In the genomic region with DNA sequence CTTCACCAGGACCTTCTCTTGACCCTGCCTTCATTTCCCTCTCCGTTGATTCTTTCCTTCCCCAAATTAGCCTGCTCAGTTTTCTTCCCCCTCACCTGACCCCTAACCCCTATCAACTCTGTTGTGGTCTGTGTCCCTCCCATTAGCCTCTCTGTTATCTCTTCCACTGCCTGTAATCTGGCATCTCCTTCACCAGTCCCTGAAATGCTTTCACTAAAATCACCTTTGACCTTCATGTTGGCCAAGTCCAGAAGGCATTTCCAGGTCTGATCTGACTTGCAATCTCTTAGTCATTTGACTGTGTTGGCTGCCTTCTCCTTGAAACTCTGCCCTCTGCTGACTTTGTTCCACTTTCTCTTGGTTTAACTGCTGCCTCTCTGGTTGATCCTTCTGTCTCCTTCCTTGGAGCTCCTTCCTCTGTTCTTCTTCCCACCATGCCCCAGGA, we compare ENCODE assay signal across 8 cellular contexts. TPM values are rescaled to one million over a fixed set of nuclear protein-coding genes. Genes with fewer than 3 reads are reported as not detected.
DNase-seq lines count a peak whose midpoint lies in the region; ATAC-seq, FAIRE-seq and TF ChIP-seq lines count a peak whose summit lies in the region.

No MANE protein-coding gene starts in this region.

- H3K27ac Mint-ChIP-seq in activated naive CD4-positive, alpha-beta T cell treated with anti-CD3 and anti-CD28 coated beads, Interleukin-2, amount 50 U/mL, for 24 hours, result peak overlapping the region; percentile 53

- no peak for TF ChIP-seq RAD21 in GM12878 (IDR thresholded peaks at IDR 0.05; ENCODE audit: insufficient read depth, low read depth, low read length)

- H3K36me3 ChIP-seq in GM12878 (ENCODE audit: control insufficient read depth in 2 of 2, insufficient read depth in 2 of 2, low read length in 1 of 2), result no peaks in the 10 kb centered on the region; a peak in 1 of 4 replicates
- H3K36me3 ChIP-seq in kidney epithelial cell (ENCODE audit: control insufficient read depth, insufficient read depth, low read length), result no peaks in the 10 kb centered on the region
- peaks cover 9 to 15% (median 14%) of the 10 kb centered on the region in 4 donors for H3K36me3 ChIP-seq in stomach

- no peak overlapping the region for H3K9ac ChIP-seq in GM12878 (ENCODE audit: control insufficient read depth, insufficient read depth, low read length)

- WGBS in GM12878 (ENCODE audit: insufficient coverage, insufficient replicate concordance, low lambda C conversion rate, missing lambda C conversion rate), result no CpG with 5 or more reads among the region's 1 CpG
- WGBS in stomach, 5 donors, result 8 to 21% (median 10%) methylated on average over 1 of the region's 1 CpG

- no peak for TF ChIP-seq POLR2A in GM12878 (IDR thresholded peaks at IDR 0.05; ENCODE audit: low read depth, low read length)
- no peak for TF ChIP-seq POLR2A in stomach (IDR thresholded peaks at IDR 0.05)

- H3K27me3 ChIP-seq in GM12878 (replicated peaks in 1 of 2; ENCODE audit: control insufficient read depth in 2 of 2, insufficient read depth in 2 of 2, low read length in 1 of 2) (peaks cover 0 to 5% of the 10 kb centered on the region in 2 experiments; a peak in 2 of 4 replicates), kidney epithelial cell (ENCODE audit: control insufficient read depth, insufficient read depth, low read length) (peaks cover 4% of the 10 kb centered on the region), stomach (peaks cover 0 to 6% (median 0%) of the 10 kb centered on the region in 3 donors)

- RAD21 ChIA-PET in GM12878 (lab: Charles Lee; ENCODE audit: unreplicated experiment), result interaction anchor here (0.6 to 3.0 kb wide), 10 partner anchors 23 to 205 kb away, joined by 3 to 12 read pairs (median 5); a partner anchor contains a TSS

- H3K27ac ChIP-seq in GM12878 (ENCODE audit: control insufficient read depth, insufficient read depth), result no peak overlapping the region
- peak overlapping the region; percentile 71 to 87 (median 84) for H3K27ac ChIP-seq in stomach

- no peak for TF ChIP-seq EP300 in GM12878 (IDR thresholded peaks at IDR 0.05; ENCODE audit: borderline replicate concordance in 1 of 2, control insufficient read depth in 1 of 2, low read depth in 2 of 2, low read length in 2 of 2)
- TF ChIP-seq EP300 in stomach (IDR thresholded peaks at IDR 0.05), result no peak

- FAIRE-seq in GM12878 (lab: Jason Lieb, UNC), result peak; percentile 35

- SMC1A ChIA-PET in GM12878 (lab: Charles Lee; ENCODE audit: uncharacterized antibody, unreplicated experiment), result interaction anchor here (0.7 to 3.1 kb wide), 8 partner anchors 13 to 114 kb away, joined by 3 to 14 read pairs (median 4); no protein-coding TSS in a partner anchor

- H3K4me1 Mint-ChIP-seq in activated naive CD4-positive, alpha-beta T cell treated with anti-CD3 and anti-CD28 coated beads, Interleukin-2, amount 50 U/mL, for 24 hours, result peaks cover 41% of the 10 kb centered on the region

- H3K9me3 Mint-ChIP-seq in activated naive CD4-positive, alpha-beta T cell treated with anti-CD3 and anti-CD28 coated beads, Interleukin-2, amount 50 U/mL, for 24 hours, result no peaks in the 10 kb centered on the region

- H3K9me3 ChIP-seq in GM12878 (replicated peaks; ENCODE audit: control insufficient read depth, insufficient read depth, low read length) (no peaks in the 10 kb centered on the region), stomach (no peaks in the 10 kb centered on the region)

- POLR2A ChIA-PET in GM12878 (lab: Charles Lee), result no interaction called here

- H3K4me1 ChIP-seq in GM12878 (ENCODE audit: control insufficient read depth, insufficient read depth, low read length) (peaks cover 10% of the 10 kb centered on the region), stomach (peaks cover 31 to 54% (median 39%) of the 10 kb centered on the region in 4 donors)

- H3K79me2 ChIP-seq in GM12878 (ENCODE audit: control insufficient read depth, insufficient read depth, low read length), result no peaks in the 10 kb centered on the region

- H3K4me2 ChIP-seq in GM12878 (ENCODE audit: control insufficient read depth, insufficient read depth), result peak overlapping the region; percentile 49; the same call in 1 of the 2 replicates

- H3K4me3 ChIP-seq in GM12878, result no peak overlapping the region
- no peak overlapping the region for H3K4me3 ChIP-seq in kidney epithelial cell (ENCODE audit: low read depth, low read length)
- peak overlapping the region; percentile 39 to 51 (median 43) for H3K4me3 ChIP-seq in stomach

- 0 out of 2 replicates have a peak overlapping the region, but pooled peaks have one; percentile 48 for H2AFZ ChIP-seq in GM12878 (ENCODE audit: control insufficient read depth, low read depth, low read length)

- no peak for DNase-seq in activated naive CD4-positive, alpha-beta T cell treated with Interleukin-2 at 50 U/mL for 16 hours
- DNase-seq in NCI-H69 (lab: John Stamatoyannopoulos, UW) (peak; percentile 18), GM12878 (ENCODE audit: low read depth, low spot score) (peak; percentile 7), kidney epithelial cell (ENCODE audit: low read depth) (peak; percentile 7), stomach (peak; percentile 51), activated gamma-delta T cell (lab: John Stamatoyannopoulos, UW) (no peak)

- H3K27me3 Mint-ChIP-seq in activated naive CD4-positive, alpha-beta T cell treated with anti-CD3 and anti-CD28 coated beads, Interleukin-2, amount 50 U/mL, for 24 hours, result no peaks in the 10 kb centered on the region

- H4K20me1 ChIP-seq in GM12878 (ENCODE audit: control insufficient read depth, insufficient read depth), result no peaks in the 10 kb centered on the region

- in situ Hi-C loops in GM12878 (cut with MboI), result no loop called here

- H3K4me3 Mint-ChIP-seq in activated naive CD4-positive, alpha-beta T cell treated with anti-CD3 and anti-CD28 coated beads, Interleukin-2, amount 50 U/mL, for 24 hours, result peak overlapping the region; percentile 91

- BruUV-seq in GM12878 (replicated peaks; lab: Mats Ljungman, UMichigan), result no TSS peak

- intact Hi-C loops in GM12878 (cut with micrococcal nuclease; ENCODE audit: unreplicated experiment) (loop anchor here (5.0 kb wide), 1 partner anchor 114 kb away; no protein-coding TSS in a partner anchor), stomach (cut with DNase I; ENCODE audit: low total_unique reads) (no loop called here)

- H3K36me3 Mint-ChIP-seq in activated naive CD4-positive, alpha-beta T cell treated with anti-CD3 and anti-CD28 coated beads, Interleukin-2, amount 50 U/mL, for 24 hours, result peaks cover 5% of the 10 kb centered on the region

- peak; percentile 80 for ATAC-seq in GM12878
- no peak for ATAC-seq in HG02759 (IDR thresholded peaks at IDR 0.05; ENCODE audit: unreplicated experiment)

- CTCF ChIA-PET in GM12878 (lab: Yijun Ruan, JAX), result interaction anchor here (0.6 to 12.1 kb wide), 15 partner anchors 8 to 193 kb away, joined by 3 to 94 read pairs (median 3); no protein-coding TSS in a partner anchor

- TF ChIP-seq CTCF in GM12878 (IDR thresholded peaks at IDR 0.05 in 2 of 3, conservative IDR thresholded peaks at IDR 0.05 in 1 of 3; ENCODE audit: control insufficient read depth in 2 of 3, extremely low read depth in 1 of 3, insufficient read depth in 1 of 3, low read depth in 3 of 3, low read length in 3 of 3), result peak; percentile 32 to 37 (median 35); a peak in 4 of 6 replicates
- TF ChIP-seq CTCF in kidney epithelial cell (IDR thresholded peaks at IDR 0.05; ENCODE audit: insufficient read depth, low read length, poor library complexity, severe bottlenecking), result peak; percentile 30
- peak in 2 of 7 experiments; percentile 21 to 25 for TF ChIP-seq CTCF in stomach (IDR thresholded peaks at IDR 0.05)

RNA-seq across cellular contexts. Expression of a gene that starts 28.2 kb away (rescaled TPM):
- total RNA-seq in GM12878 (2013; cell fraction: nucleolus; rRNA removed), result 32.5 and 33.7 TPM in 2 replicates
- total RNA-seq in GM12878 (2014; rRNA removed), result 51.1 and 61.8 TPM in 2 replicates
- 20.1 and 21.2 TPM in 2 replicates for total RNA-seq in GM12878 (2014; rRNA removed; fragmentation: Illumina TruSeq; extraction: Trizol)
- total RNA-seq in GM12878 (2021), result 37.1 and 39.7 TPM in 2 replicates
- polyA plus RNA-seq in GM12878 (2011; ENCODE audit: low read depth), result 5.0 TPM
- polyA plus RNA-seq in GM12878 (2011; rRNA removed), result 4.5 and 6.1 TPM in 2 replicates
- 11.0 TPM in 2 replicates for polyA plus RNA-seq in GM12878 (2011; cell fraction: cytosol; rRNA removed)
- polyA plus RNA-seq in GM12878 (2011; cell fraction: nucleus; rRNA removed), result 20.0 and 24.3 TPM in 2 replicates
- polyA plus RNA-seq in GM12878 (2012), result 6.5 and 8.2 TPM in 2 replicates
- polyA plus RNA-seq in GM12878 (2014; fragmentation: Illumina TruSeq; extraction: Trizol), result 15.2 and 20.2 TPM in 2 replicates
- under 1 TPM; 0.44 to 0.82 TPM for polyA plus RNA-seq in GM12878 (2014; fragmentation: Nextera tagmentation; extraction: Ambion mirVana)
- 38.8 and 51.7 TPM in 2 replicates for polyA plus RNA-seq in GM12878 (2014; rRNA removed)
- 1 to 10 TPM; 7.8 to 9.7 TPM for polyA plus RNA-seq in GM12878 (2016; fragmentation: Nextera tagmentation; extraction: Ambion mirVana)
- 10.5 and 11.7 TPM in 2 replicates for polyA minus RNA-seq in GM12878 (2011; rRNA and poly(A)+ RNA removed)
- 3.6 and 4.0 TPM in 2 replicates for polyA minus RNA-seq in GM12878 (2011; cell fraction: cytosol; rRNA and poly(A)+ RNA removed)
- 7.0 and 10.1 TPM in 2 replicates for polyA minus RNA-seq in GM12878 (2011; cell fraction: nucleus; rRNA and poly(A)+ RNA removed)
- 30.9 and 45.2 TPM in 2 replicates for total RNA-seq in kidney epithelial cell
- total RNA-seq in stomach, result 10 to 100 TPM; 37.4 to 64.2 (median 46.9) TPM
- polyA plus RNA-seq in stomach, result 1 to 10 TPM; 5.4 to 6.3 (median 5.5) TPM

RNA-seq across cellular contexts. Expression of a gene that starts 32.6 kb away (rescaled TPM):
- total RNA-seq in GM12878 (2013; cell fraction: nucleolus; rRNA removed), result not detected in 2 replicates
- total RNA-seq in GM12878 (2014; rRNA removed), result not detected in 2 replicates
- not detected in 2 replicates for total RNA-seq in GM12878 (2014; rRNA removed; fragmentation: Illumina TruSeq; extraction: Trizol)
- total RNA-seq in GM12878 (2021), result not detected in 2 replicates
- not detected for polyA plus RNA-seq in GM12878 (2011; ENCODE audit: low read depth)
- not detected in 2 replicates for polyA plus RNA-seq in GM12878 (2011; rRNA removed)
- not detected in 2 replicates for polyA plus RNA-seq in GM12878 (2011; cell fraction: cytosol; rRNA removed)
- polyA plus RNA-seq in GM12878 (2011; cell fraction: nucleus; rRNA removed), result not detected in 2 replicates
- not detected in 2 replicates for polyA plus RNA-seq in GM12878 (2012)
- polyA plus RNA-seq in GM12878 (2014; fragmentation: Illumina TruSeq; extraction: Trizol), result not detected in 2 replicates
- not detected for polyA plus RNA-seq in GM12878 (2014; fragmentation: Nextera tagmentation; extraction: Ambion mirVana)
- polyA plus RNA-seq in GM12878 (2014; rRNA removed), result not detected in 2 replicates
- polyA plus RNA-seq in GM12878 (2016; fragmentation: Nextera tagmentation; extraction: Ambion mirVana), result not detected
- polyA minus RNA-seq in GM12878 (2011; rRNA and poly(A)+ RNA removed), result not detected in 2 replicates
- not detected in 2 replicates for polyA minus RNA-seq in GM12878 (2011; cell fraction: cytosol; rRNA and poly(A)+ RNA removed)
- polyA minus RNA-seq in GM12878 (2011; cell fraction: nucleus; rRNA and poly(A)+ RNA removed), result not detected in 2 replicates
- total RNA-seq in kidney epithelial cell, result not detected in 2 replicates
- not detected for total RNA-seq in stomach
- not detected for polyA plus RNA-seq in stomach

RNA-seq across cellular contexts. Expression of a gene that starts 51.7 kb away (rescaled TPM):
- 50.9 and 61.1 TPM in 2 replicates for total RNA-seq in GM12878 (2013; cell fraction: nucleolus; rRNA removed)
- 29.3 and 31.9 TPM in 2 replicates for total RNA-seq in GM12878 (2014; rRNA removed)
- 17.4 and 18.2 TPM in 2 replicates for total RNA-seq in GM12878 (2014; rRNA removed; fragmentation: Illumina TruSeq; extraction: Trizol)
- 37.7 and 43.4 TPM in 2 replicates for total RNA-seq in GM12878 (2021)
- polyA plus RNA-seq in GM12878 (2011; ENCODE audit: low read depth), result 3.2 TPM
- 4.0 and 6.1 TPM in 2 replicates for polyA plus RNA-seq in GM12878 (2011; rRNA removed)
- 10.7 and 11.6 TPM in 2 replicates for polyA plus RNA-seq in GM12878 (2011; cell fraction: cytosol; rRNA removed)
- 4.5 and 6.2 TPM in 2 replicates for polyA plus RNA-seq in GM12878 (2011; cell fraction: nucleus; rRNA removed)
- 2.8 and 4.3 TPM in 2 replicates for polyA plus RNA-seq in GM12878 (2012)
- polyA plus RNA-seq in GM12878 (2014; fragmentation: Illumina TruSeq; extraction: Trizol), result 21.7 and 23.9 TPM in 2 replicates
- 1 to 10 TPM; 1.9 to 3.9 TPM for polyA plus RNA-seq in GM12878 (2014; fragmentation: Nextera tagmentation; extraction: Ambion mirVana)
- polyA plus RNA-seq in GM12878 (2014; rRNA removed), result 34.0 and 45.3 TPM in 2 replicates
- 10 to 100 TPM; 16.5 to 16.8 TPM for polyA plus RNA-seq in GM12878 (2016; fragmentation: Nextera tagmentation; extraction: Ambion mirVana)
- 10.0 and 12.5 TPM in 2 replicates for polyA minus RNA-seq in GM12878 (2011; rRNA and poly(A)+ RNA removed)
- polyA minus RNA-seq in GM12878 (2011; cell fraction: cytosol; rRNA and poly(A)+ RNA removed), result 5.1 and 6.0 TPM in 2 replicates
- polyA minus RNA-seq in GM12878 (2011; cell fraction: nucleus; rRNA and poly(A)+ RNA removed), result 5.5 and 8.9 TPM in 2 replicates
- total RNA-seq in kidney epithelial cell, result 9.6 and 11.7 TPM in 2 replicates
- total RNA-seq in stomach, result 10 to 100 TPM; 12.7 to 73.9 (median 37.4) TPM
- polyA plus RNA-seq in stomach, result 1 to 10 TPM; 1.9 to 4.1 (median 4.0) TPM

Comparison
In these comparisons a context has a peak if more than half of its experiments do, and no peak if none do; other contexts are left out.
1. DNase-seq: peak in NCI-H69 (single experiment), GM12878 (single experiment), kidney epithelial cell (single experiment) and stomach (single experiment); none in activated naive CD4-positive, alpha-beta T cell treated with Interleukin-2 at 50 U/mL for 16 hours (single experiment) and activated gamma-delta T cell (single experiment).
2. H3K4me3 ChIP-seq: peak in stomach (4 of 4); none in GM12878 (single experiment) and kidney epithelial cell (single experiment).